Comparison of ENCODE assay signal across 9 cellular contexts in genomic region chr6:106181664-106182418, GRCh38.
DNase-seq lines count a peak whose midpoint lies in the region; ATAC-seq and TF ChIP-seq lines count a peak whose summit lies in the region.
"Had no signal": no experiment of that assay in that cellular context is flagged by ENCODE, and none has a peak within 500 bp of the region (broad histone marks: within the 10 kb centered on the region; RNA-seq: fewer than 3 reads in every experiment).

No MANE protein-coding gene starts in this region.

- H3K4me1 ChIP-seq in SJCRH30, result no peaks in the 10 kb centered on the region

- H3K27me3 ChIP-seq in SJCRH30, result no peaks in the 10 kb centered on the region

- H3K4me3 ChIP-seq in SJCRH30, result no peak overlapping the region

- TF ChIP-seq POLR2A in GM18505 (IDR thresholded peaks at IDR 0.05; ENCODE audit: borderline replicate concordance, extremely low read depth, insufficient read depth, insufficient read length), result no peak

- ATAC-seq in GM18505 (IDR thresholded peaks at IDR 0.05; ENCODE audit: unreplicated experiment) (peak; percentile 42), HG02759 (IDR thresholded peaks at IDR 0.05; ENCODE audit: unreplicated experiment) (peak; percentile 52), GM18519 (IDR thresholded peaks at IDR 0.05; ENCODE audit: low FRiP score, unreplicated experiment) (no peak)
- ATAC-seq: left lobe of liver had no signal

- DNase-seq in RKO (ENCODE audit: low spot score), result peak; percentile 1
- peak; percentile 86 for DNase-seq in iris pigment epithelial cell (ENCODE audit: low read depth)
- no peak for DNase-seq in SHP77 (lab: John Stamatoyannopoulos, UW)
- DNase-seq in hippocampal formation (lab: John Stamatoyannopoulos, UW), result no peak
- no peak for DNase-seq in SJCRH30

- H3K9me3 ChIP-seq in SJCRH30 (replicated peaks), result no peaks in the 10 kb centered on the region

- H3K27ac ChIP-seq in SJCRH30, result no peak overlapping the region

- H3K36me3 ChIP-seq in SJCRH30, result no peaks in the 10 kb centered on the region

Comparison
In these comparisons a context has a peak if more than half of its experiments do, and no peak if none do; other contexts are left out.
1. DNase-seq: peak in RKO (single experiment) and iris pigment epithelial cell (single experiment); none in SHP77 (0 of 2), hippocampal formation (0 of 2) and SJCRH30 (0 of 2).